In the genomic region with DNA sequence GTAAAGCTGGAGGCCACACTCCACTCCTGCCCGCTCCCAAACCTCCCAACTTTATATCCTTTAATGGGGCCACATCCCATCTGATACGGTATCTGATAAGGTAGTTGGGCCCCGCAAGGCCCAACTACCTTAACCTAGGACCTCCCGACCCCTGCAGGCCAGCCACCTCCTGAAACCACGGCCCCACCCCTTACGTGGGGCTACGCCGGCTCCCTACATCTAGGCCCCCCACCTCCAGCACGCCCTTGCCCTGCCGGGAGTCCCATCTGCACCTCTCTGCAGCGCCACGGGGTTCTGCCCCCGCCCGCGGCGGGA, we compare ENCODE assay signal across 1 cellular context.
TF ChIP-seq lines count a peak whose summit lies in the region.

No MANE protein-coding gene starts in this region.

TF ChIP-seq in HepG2, 621 proteins besides CTCF, POLR2A, EP300 and RAD21:
- TF ChIP-seq ZMYM2 (CRISPR knock-in tag; IDR thresholded peaks at IDR 0.05) (no peak), ZNF260 (CRISPR knock-in tag; IDR thresholded peaks at IDR 0.05; ENCODE audit: borderline replicate concordance, low read depth) (no peak), BRD4 (CRISPR knock-in tag; IDR thresholded peaks at IDR 0.05) (peak; percentile 53; the same call in 1 of the 2 replicates), SAFB2 (CRISPR knock-in tag; IDR thresholded peaks at IDR 0.05; ENCODE audit: borderline replicate concordance, low read depth) (no peak), HNRNPK (IDR thresholded peaks at IDR 0.05; ENCODE audit: low read depth, low read length, poor library complexity, severe bottlenecking) (peak; percentile 31), CCDC6 (CRISPR knock-in tag; IDR thresholded peaks at IDR 0.05) (peak; percentile 29; the same call in 1 of the 2 replicates), ZKSCAN5 (CRISPR knock-in tag; IDR thresholded peaks at IDR 0.05) (no peak), ZNF724P (CRISPR knock-in tag; IDR thresholded peaks at IDR 0.05; ENCODE audit: borderline replicate concordance) (peak; percentile 9; the same call in 1 of the 2 replicates), PHF8 (CRISPR knock-in tag; IDR thresholded peaks at IDR 0.05) (no peak), SMAD9 (CRISPR knock-in tag; IDR thresholded peaks at IDR 0.05) (no peak)
- TF ChIP-seq, protein P1, sequence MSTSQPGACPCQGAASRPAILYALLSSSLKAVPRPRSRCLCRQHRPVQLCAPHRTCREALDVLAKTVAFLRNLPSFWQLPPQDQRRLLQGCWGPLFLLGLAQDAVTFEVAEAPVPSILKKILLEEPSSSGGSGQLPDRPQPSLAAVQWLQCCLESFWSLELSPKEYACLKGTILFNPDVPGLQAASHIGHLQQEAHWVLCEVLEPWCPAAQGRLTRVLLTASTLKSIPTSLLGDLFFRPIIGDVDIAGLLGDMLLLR (CRISPR knock-in tag; IDR thresholded peaks at IDR 0.05), result no peak
- TF ChIP-seq, protein P2, sequence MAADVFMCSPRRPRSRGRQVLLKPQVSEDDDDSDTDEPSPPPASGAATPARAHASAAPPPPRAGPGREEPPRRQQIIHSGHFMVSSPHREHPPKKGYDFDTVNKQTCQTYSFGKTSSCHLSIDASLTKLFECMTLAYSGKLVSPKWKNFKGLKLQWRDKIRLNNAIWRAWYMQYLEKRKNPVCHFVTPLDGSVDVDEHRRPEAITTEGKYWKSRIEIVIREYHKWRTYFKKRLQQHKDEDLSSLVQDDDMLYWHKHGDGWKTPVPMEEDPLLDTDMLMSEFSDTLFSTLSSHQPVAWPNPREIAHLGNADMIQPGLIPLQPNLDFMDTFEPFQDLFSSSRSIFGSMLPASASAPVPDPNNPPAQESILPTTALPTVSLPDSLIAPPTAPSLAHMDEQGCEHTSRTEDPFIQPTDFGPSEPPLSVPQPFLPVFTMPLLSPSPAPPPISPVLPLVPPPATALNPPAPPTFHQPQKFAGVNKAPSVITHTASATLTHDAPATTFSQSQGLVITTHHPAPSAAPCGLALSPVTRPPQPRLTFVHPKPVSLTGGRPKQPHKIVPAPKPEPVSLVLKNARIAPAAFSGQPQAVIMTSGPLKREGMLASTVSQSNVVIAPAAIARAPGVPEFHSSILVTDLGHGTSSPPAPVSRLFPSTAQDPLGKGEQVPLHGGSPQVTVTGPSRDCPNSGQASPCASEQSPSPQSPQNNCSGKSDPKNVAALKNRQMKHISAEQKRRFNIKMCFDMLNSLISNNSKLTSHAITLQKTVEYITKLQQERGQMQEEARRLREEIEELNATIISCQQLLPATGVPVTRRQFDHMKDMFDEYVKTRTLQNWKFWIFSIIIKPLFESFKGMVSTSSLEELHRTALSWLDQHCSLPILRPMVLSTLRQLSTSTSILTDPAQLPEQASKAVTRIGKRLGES (CRISPR knock-in tag; IDR thresholded peaks at IDR 0.05; ENCODE audit: borderline replicate concordance), result 0 out of 2 replicates have a peak, but pooled peaks have one; percentile 21
- TF ChIP-seq, protein P3, sequence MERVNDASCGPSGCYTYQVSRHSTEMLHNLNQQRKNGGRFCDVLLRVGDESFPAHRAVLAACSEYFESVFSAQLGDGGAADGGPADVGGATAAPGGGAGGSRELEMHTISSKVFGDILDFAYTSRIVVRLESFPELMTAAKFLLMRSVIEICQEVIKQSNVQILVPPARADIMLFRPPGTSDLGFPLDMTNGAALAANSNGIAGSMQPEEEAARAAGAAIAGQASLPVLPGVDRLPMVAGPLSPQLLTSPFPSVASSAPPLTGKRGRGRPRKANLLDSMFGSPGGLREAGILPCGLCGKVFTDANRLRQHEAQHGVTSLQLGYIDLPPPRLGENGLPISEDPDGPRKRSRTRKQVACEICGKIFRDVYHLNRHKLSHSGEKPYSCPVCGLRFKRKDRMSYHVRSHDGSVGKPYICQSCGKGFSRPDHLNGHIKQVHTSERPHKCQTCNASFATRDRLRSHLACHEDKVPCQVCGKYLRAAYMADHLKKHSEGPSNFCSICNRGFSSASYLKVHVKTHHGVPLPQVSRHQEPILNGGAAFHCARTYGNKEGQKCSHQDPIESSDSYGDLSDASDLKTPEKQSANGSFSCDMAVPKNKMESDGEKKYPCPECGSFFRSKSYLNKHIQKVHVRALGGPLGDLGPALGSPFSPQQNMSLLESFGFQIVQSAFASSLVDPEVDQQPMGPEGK (CRISPR knock-in tag; IDR thresholded peaks at IDR 0.05), result peak; percentile 73; the same call in 1 of the 2 replicates
- TF ChIP-seq, protein P4, sequence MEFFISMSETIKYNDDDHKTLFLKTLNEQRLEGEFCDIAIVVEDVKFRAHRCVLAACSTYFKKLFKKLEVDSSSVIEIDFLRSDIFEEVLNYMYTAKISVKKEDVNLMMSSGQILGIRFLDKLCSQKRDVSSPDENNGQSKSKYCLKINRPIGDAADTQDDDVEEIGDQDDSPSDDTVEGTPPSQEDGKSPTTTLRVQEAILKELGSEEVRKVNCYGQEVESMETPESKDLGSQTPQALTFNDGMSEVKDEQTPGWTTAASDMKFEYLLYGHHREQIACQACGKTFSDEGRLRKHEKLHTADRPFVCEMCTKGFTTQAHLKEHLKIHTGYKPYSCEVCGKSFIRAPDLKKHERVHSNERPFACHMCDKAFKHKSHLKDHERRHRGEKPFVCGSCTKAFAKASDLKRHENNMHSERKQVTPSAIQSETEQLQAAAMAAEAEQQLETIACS (CRISPR knock-in tag; IDR thresholded peaks at IDR 0.05), result no peak
- TF ChIP-seq, protein P5, sequence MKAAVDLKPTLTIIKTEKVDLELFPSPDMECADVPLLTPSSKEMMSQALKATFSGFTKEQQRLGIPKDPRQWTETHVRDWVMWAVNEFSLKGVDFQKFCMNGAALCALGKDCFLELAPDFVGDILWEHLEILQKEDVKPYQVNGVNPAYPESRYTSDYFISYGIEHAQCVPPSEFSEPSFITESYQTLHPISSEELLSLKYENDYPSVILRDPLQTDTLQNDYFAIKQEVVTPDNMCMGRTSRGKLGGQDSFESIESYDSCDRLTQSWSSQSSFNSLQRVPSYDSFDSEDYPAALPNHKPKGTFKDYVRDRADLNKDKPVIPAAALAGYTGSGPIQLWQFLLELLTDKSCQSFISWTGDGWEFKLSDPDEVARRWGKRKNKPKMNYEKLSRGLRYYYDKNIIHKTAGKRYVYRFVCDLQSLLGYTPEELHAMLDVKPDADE (CRISPR knock-in tag; IDR thresholded peaks at IDR 0.05), result no peak
